Comparison of ENCODE assay signal across 29 cellular contexts in the genomic region with DNA sequence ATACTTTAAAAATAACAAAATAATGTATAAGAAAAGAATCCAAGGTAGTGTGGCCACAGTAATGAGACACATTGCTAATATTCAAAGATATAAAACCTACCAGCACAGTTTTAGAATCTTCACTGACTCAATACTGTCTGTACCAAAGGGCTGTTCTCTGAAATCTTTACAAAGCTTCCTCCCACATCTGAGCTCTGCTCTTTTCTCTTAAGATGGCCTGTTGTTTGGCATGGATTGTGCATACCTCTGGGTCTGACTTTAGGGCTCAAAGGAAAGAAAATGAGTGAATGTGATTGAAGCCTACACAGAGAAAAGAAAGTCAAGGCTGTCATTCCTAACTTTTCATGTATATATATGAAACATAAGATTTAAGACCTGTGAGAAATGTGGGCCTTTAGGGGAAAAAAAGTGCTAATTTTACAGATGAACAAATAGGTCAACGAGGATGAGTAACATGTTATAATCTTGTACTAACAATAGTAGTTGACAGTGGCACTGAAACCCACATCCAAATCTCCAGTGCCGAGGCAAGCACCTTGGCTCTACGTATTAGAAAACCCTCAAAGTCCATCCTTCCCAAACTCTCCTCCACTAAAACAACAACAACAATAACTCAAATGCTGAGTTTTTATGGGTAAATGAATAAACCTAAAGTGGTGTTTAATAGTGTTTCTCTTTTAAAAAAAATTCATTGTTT.
"Had no signal": no experiment of that assay in that cellular context is flagged by ENCODE, and none has a peak within 500 bp of the region (broad histone marks: within the 10 kb centered on the region; RNA-seq: fewer than 3 reads in every experiment).

No MANE protein-coding gene starts in this region.

- H3K27me3 ChIP-seq: dorsolateral prefrontal cortex, heart left ventricle, neutrophil, ovary, testis, transverse colon had no signal

- H3K4me1 Mint-ChIP-seq: activated naive CD4-positive, alpha-beta T cell treated with anti-CD3 and anti-CD28 coated beads, Interleukin-2, amount 10 ng/mL, durations not matched to agents 7 days and 5 days; activated naive CD8-positive, alpha-beta T cell treated with anti-CD3 and anti-CD28 coated beads, Interleukin-2, amount 10 ng/mL, durations not matched to agents 7 days and 5 days had no signal

- H3K4me3 ChIP-seq: coronary artery, dorsolateral prefrontal cortex, heart left ventricle, lower lobe of right lung, ovary, testis, transverse colon had no signal

- DNase-seq: activated CD4-positive, alpha-beta T cell treated with anti-CD3 and anti-CD28 coated beads for 48 hours; activated CD4-positive, alpha-beta T cell treated with anti-CD3 and anti-CD28 coated beads, Interleukin-2, amount 50 U/mL, for 48 hours; activated CD8-positive, alpha-beta memory T cell treated with anti-CD3 and anti-CD28 coated beads for 24 hours; activated effector memory CD4-positive, alpha-beta T cell treated with anti-CD3 and anti-CD28 coated beads, Interleukin-2, amount 50 U/mL, for 16 hours; activated naive CD4-positive, alpha-beta T cell treated with anti-CD3 and anti-CD28 coated beads, Interleukin-2, amount 10 ng/mL, durations not matched to agents 7 days and 5 days; activated naive CD8-positive, alpha-beta T cell treated with anti-CD3 and anti-CD28 coated beads, Interleukin-2, amount 10 ng/mL, durations not matched to agents 7 days and 5 days; activated T-cell treated with anti-CD3 and anti-CD28 coated beads, Interleukin-2, amount 50 U/mL, for 1 hour; amniotic stem cell; cerebellar nuclear complex; dorsolateral prefrontal cortex; effector memory CD4-positive, alpha-beta T cell; heart left ventricle; lower lobe of right lung; mesendoderm; ovary; retina; stimulated activated CD4-positive, alpha-beta T cell treated with anti-CD3 and anti-CD28 coated beads, Interleukin-2, amount 100 ng/mL, for 48 hours; stimulated activated naive CD8-positive, alpha-beta T cell treated with anti-CD3 and anti-CD28 coated beads, Interleukin-15, Interleukin-2, amounts not matched to agents 100 U/mL and 50 U/mL, for 24 hours; SW 1271; T-helper 9 cell; testis; transverse colon had no signal

- H3K9me3 Mint-ChIP-seq: activated naive CD4-positive, alpha-beta T cell treated with anti-CD3 and anti-CD28 coated beads, Interleukin-2, amount 10 ng/mL, durations not matched to agents 7 days and 5 days; activated naive CD8-positive, alpha-beta T cell treated with anti-CD3 and anti-CD28 coated beads, Interleukin-2, amount 10 ng/mL, durations not matched to agents 7 days and 5 days; activated T-helper 1 cell treated with anti-CD3 and anti-CD28 coated beads, Interleukin-12 subunit alpha, Interleukin-12 subunit beta, Interleukin-2, Interleukin-4 antibody, amounts not matched to agents 30 ng/mL and 10 ng/mL and 1 ng/mL, durations not matched to agents 14 hours and 24 hours and 36 hours; nephron; T-helper 1 cell treated with Interleukin-12 subunit alpha and Interleukin-12 subunit beta and Interleukin-4 antibody, amounts not matched to agents 30 μg/mL and 1 μg/mL, for 36 hours had no signal

- H3K4me3 Mint-ChIP-seq: activated naive CD4-positive, alpha-beta T cell treated with anti-CD3 and anti-CD28 coated beads, Interleukin-2, amount 10 ng/mL, durations not matched to agents 7 days and 5 days; activated naive CD8-positive, alpha-beta T cell treated with anti-CD3 and anti-CD28 coated beads, Interleukin-2, amount 10 ng/mL, durations not matched to agents 7 days and 5 days; activated T-helper 1 cell treated with anti-CD3 and anti-CD28 coated beads, Interleukin-12 subunit alpha, Interleukin-12 subunit beta, Interleukin-2, Interleukin-4 antibody, amounts not matched to agents 30 ng/mL and 10 ng/mL and 1 ng/mL, durations not matched to agents 14 hours and 24 hours and 36 hours; nephron; T-helper 1 cell treated with Interleukin-12 subunit alpha and Interleukin-12 subunit beta and Interleukin-4 antibody, amounts not matched to agents 30 μg/mL and 1 μg/mL, for 36 hours had no signal

- H3K4me1 ChIP-seq: testis, transverse colon had no signal

- H3K27me3 Mint-ChIP-seq: activated naive CD8-positive, alpha-beta T cell treated with anti-CD3 and anti-CD28 coated beads, Interleukin-2, amount 10 ng/mL, durations not matched to agents 7 days and 5 days had no signal

- ATAC-seq: lower lobe of right lung; stimulated activated naive CD8-positive, alpha-beta T cell treated with anti-CD3 and anti-CD28 coated beads, Interleukin-15, Interleukin-2, amounts not matched to agents 100 U/mL and 50 U/mL, for 24 hours had no signal

- H3K36me3 Mint-ChIP-seq: activated naive CD4-positive, alpha-beta T cell treated with anti-CD3 and anti-CD28 coated beads, Interleukin-2, amount 10 ng/mL, durations not matched to agents 7 days and 5 days; activated naive CD8-positive, alpha-beta T cell treated with anti-CD3 and anti-CD28 coated beads, Interleukin-2, amount 10 ng/mL, durations not matched to agents 7 days and 5 days had no signal

- H3K27ac ChIP-seq: coronary artery, lower lobe of right lung, neutrophil, testis, transverse colon, VCaP had no signal

- H3K27ac Mint-ChIP-seq: activated naive CD4-positive, alpha-beta T cell treated with anti-CD3 and anti-CD28 coated beads, Interleukin-2, amount 10 ng/mL, durations not matched to agents 7 days and 5 days; activated naive CD8-positive, alpha-beta T cell treated with anti-CD3 and anti-CD28 coated beads, Interleukin-2, amount 10 ng/mL, durations not matched to agents 7 days and 5 days; activated T-helper 1 cell treated with anti-CD3 and anti-CD28 coated beads, Interleukin-12 subunit alpha, Interleukin-12 subunit beta, Interleukin-2, Interleukin-4 antibody, amounts not matched to agents 30 ng/mL and 10 ng/mL and 1 ng/mL, durations not matched to agents 14 hours and 24 hours and 36 hours; progenitor cell of endocrine pancreas; T-helper 1 cell treated with Interleukin-12 subunit alpha and Interleukin-12 subunit beta and Interleukin-4 antibody, amounts not matched to agents 30 μg/mL and 1 μg/mL, for 36 hours had no signal

- H3K9me3 ChIP-seq: heart left ventricle, lower lobe of right lung, neutrophil, ovary, testis, transverse colon had no signal

- H3K36me3 ChIP-seq: heart left ventricle, lower lobe of right lung, neutrophil, ovary, transverse colon had no signal
